In genomic region chr6:22363166-22363965, GRCh38 we compare ENCODE assay signal across 12 cellular contexts.
DNase-seq lines count a peak whose midpoint lies in the region; ATAC-seq and TF ChIP-seq lines count a peak whose summit lies in the region.
"Had no signal": no experiment of that assay in that cellular context is flagged by ENCODE, and none has a peak within 500 bp of the region (broad histone marks: within the 10 kb centered on the region; RNA-seq: fewer than 3 reads in every experiment).

No MANE protein-coding gene starts in this region.

- no peaks in the 10 kb centered on the region for H3K27me3 Mint-ChIP-seq in WTC11 (ENCODE audit: low read depth)
- H3K27me3 Mint-ChIP-seq: IgD-negative memory B cell had no signal

- peak; percentile 88 for DNase-seq in NCI-H748 (lab: John Stamatoyannopoulos, UW; ENCODE audit: unreplicated experiment)
- DNase-seq in WTC11 (ENCODE audit: low spot score), result no peak
- DNase-seq in activated CD4-positive, alpha-beta T cell treated with anti-CD3 and anti-CD28 coated beads, Interleukin-2, amount 50 U/mL, for 48 hours, result no peak
- no peak for DNase-seq in H7
- no peak for DNase-seq in left colon
- DNase-seq: activated effector memory CD4-positive, alpha-beta T cell treated with Interleukin-2 at 50 U/mL for 16 hours; glutamatergic neuron; mesendoderm had no signal

- H3K4me3 ChIP-seq in BLaER1 (no peak overlapping the region), H7 (ENCODE audit: insufficient read depth, low read depth, low read length) (no peak overlapping the region)

- no peak overlapping the region for H3K4me3 Mint-ChIP-seq in WTC11
- H3K4me3 Mint-ChIP-seq: IgD-negative memory B cell had no signal

- CTCF ChIA-PET in WTC11 (lab: Charles Lee), result no interaction called here

- POLR2A ChIA-PET in WTC11 (lab: Charles Lee), result interaction anchor here (0.6 kb wide), 1 partner anchor 1424 kb away, joined by 3 read pairs; no protein-coding TSS in a partner anchor

- ATAC-seq in HG02870 (IDR thresholded peaks at IDR 0.05; ENCODE audit: unreplicated experiment), result peak; percentile 69
- peak; percentile 74 for ATAC-seq in esophagus mucosa
- ATAC-seq in WTC11, result no peak; the same call in 1 of the 2 replicates
- no peak for ATAC-seq in left colon

- no peaks in the 10 kb centered on the region for H4K20me1 ChIP-seq in BLaER1

- peaks cover 24% of the 10 kb centered on the region for H3K9me3 Mint-ChIP-seq in WTC11

- intact Hi-C loops in left colon (cut with DNase I, micrococcal nuclease), result no loop called here

- H3K4me2 ChIP-seq in BLaER1, result peak overlapping the region; percentile 1; the same call in 1 of the 2 replicates

- no peak overlapping the region for H3K9ac ChIP-seq in BLaER1

- no peak for TF ChIP-seq CTCF in WTC11 (IDR thresholded peaks at IDR 0.05)

- H3K36me3 Mint-ChIP-seq in WTC11, result peaks cover 14% of the 10 kb centered on the region
- H3K36me3 Mint-ChIP-seq: IgD-negative memory B cell had no signal

- H3K27me3 ChIP-seq in BLaER1 (no peaks in the 10 kb centered on the region), H7 (ENCODE audit: control insufficient read depth, insufficient read depth, low read length) (no peaks in the 10 kb centered on the region)

- H3K9me3 ChIP-seq in BLaER1, result no peaks in the 10 kb centered on the region

- H3K27ac Mint-ChIP-seq in WTC11, result no peak overlapping the region
- H3K27ac Mint-ChIP-seq: IgD-negative memory B cell had no signal

- no peak overlapping the region for H3K27ac ChIP-seq in BLaER1

- H3K36me3 ChIP-seq in BLaER1, result no peaks in the 10 kb centered on the region
- no peaks in the 10 kb centered on the region for H3K36me3 ChIP-seq in H7 (replicated peaks; ENCODE audit: control insufficient read depth, insufficient read depth, low read length)

- H3K4me1 Mint-ChIP-seq in WTC11, result peaks cover 35% of the 10 kb centered on the region

- no peaks in the 10 kb centered on the region for H3K4me1 ChIP-seq in BLaER1

TF ChIP-seq in WTC11, 78 proteins besides CTCF, POLR2A, EP300 and RAD21:
- TF ChIP-seq MYBL2 (CRISPR knock-in tag; IDR thresholded peaks at IDR 0.05), result no peak
- no peak for TF ChIP-seq ESRRA (CRISPR knock-in tag; IDR thresholded peaks at IDR 0.05; ENCODE audit: borderline replicate concordance)
- no peak for TF ChIP-seq IRF2 (CRISPR knock-in tag; IDR thresholded peaks at IDR 0.05; ENCODE audit: borderline replicate concordance, low read depth)
- no peak for TF ChIP-seq CBFB (CRISPR knock-in tag; IDR thresholded peaks at IDR 0.05; ENCODE audit: low read depth)
- TF ChIP-seq FOXK1 (CRISPR knock-in tag; IDR thresholded peaks at IDR 0.05), result no peak

Comparison
In these comparisons a context has a peak if more than half of its experiments do, and no peak if none do; other contexts are left out.
1. ATAC-seq: peak in HG02870 (single experiment) and esophagus mucosa (single experiment); none in WTC11 (single experiment) and left colon (single experiment).